Comparison of ENCODE assay signal across 19 cellular contexts in genomic region chr11:130223291-130223971, GRCh38.
A peak's percentile ranks its signal among the peaks of the same experiment; 100 is the strongest.
DNase-seq lines count a peak whose midpoint lies in the region; ATAC-seq lines count a peak whose summit lies in the region.
"Had no signal": no experiment of that assay in that cellular context is flagged by ENCODE, and none has a peak within 500 bp of the region (broad histone marks: within the 10 kb centered on the region; RNA-seq: fewer than 3 reads in every experiment).

No MANE protein-coding gene starts in this region.

- no peak for DNase-seq in activated CD8-positive, alpha-beta memory T cell treated with anti-CD3 and anti-CD28 coated beads, Interleukin-2, amount 10 ng/mL, durations not matched to agents 7 days and 5 days
- no peak for DNase-seq in activated CD8-positive, alpha-beta memory T cell treated with anti-CD3 and anti-CD28 coated beads, Interleukin-2, amount 50 U/mL, for 4 hours
- DNase-seq in T-helper 2 cell treated with Interferon-gamma antibody and Interleukin-4, amounts not matched to agents 5 μg/mL and 100 μg/mL, for 36 hours (ENCODE audit: low spot score) = peak; percentile 3
- DNase-seq in left ventricle myocardium superior (no peak), posterior vena cava (ENCODE audit: low spot score) (peak; percentile 26), NCI-H82 (lab: John Stamatoyannopoulos, UW) (no peak), superior temporal gyrus (ENCODE audit: extremely low spot score) (no peak), DMS153 (lab: John Stamatoyannopoulos, UW) (no peak)
- DNase-seq: activated CD4-positive, alpha-beta T cell treated with anti-CD3 and anti-CD28 coated beads, Interleukin-2, amount 50 U/mL, for 1 hour; aorta; cortex of kidney; foreskin melanocyte; NCI-H1436 treated with DMSO at 0.1 percent for 48 hours; NCI-H2171 treated with DMSO at 0.1 percent for 48 hours; NCI-H774; stimulated activated CD4-positive, alpha-beta T cell treated with anti-CD3 and anti-CD28 coated beads, Interleukin-15, amount 100 ng/mL, for 24 hours had no signal

- ATAC-seq in activated CD8-positive, alpha-beta memory T cell treated with anti-CD3 and anti-CD28 coated beads, Interleukin-2, amount 10 ng/mL, durations not matched to agents 7 days and 5 days = peak; percentile 45
- peak; percentile 86 for ATAC-seq in left ventricle myocardium superior
- ATAC-seq: A549, Panc1 had no signal

- H3K27me3 Mint-ChIP-seq in activated CD8-positive, alpha-beta memory T cell treated with anti-CD3 and anti-CD28 coated beads, Interleukin-2, amount 10 ng/mL, durations not matched to agents 7 days and 5 days = no peaks in the 10 kb centered on the region
- no peaks in the 10 kb centered on the region for H3K27me3 Mint-ChIP-seq in T-helper 2 cell treated with Interferon-gamma antibody and Interleukin-4, amounts not matched to agents 5 μg/mL and 100 μg/mL, for 36 hours (ENCODE audit: low read depth)

- H3K4me3 Mint-ChIP-seq in activated CD8-positive, alpha-beta memory T cell treated with anti-CD3 and anti-CD28 coated beads, Interleukin-2, amount 10 ng/mL, durations not matched to agents 7 days and 5 days = no peak overlapping the region
- no peak overlapping the region for H3K4me3 Mint-ChIP-seq in T-helper 2 cell treated with Interferon-gamma antibody and Interleukin-4, amounts not matched to agents 5 μg/mL and 100 μg/mL, for 36 hours

- H3K4me1 Mint-ChIP-seq in activated CD8-positive, alpha-beta memory T cell treated with anti-CD3 and anti-CD28 coated beads, Interleukin-2, amount 10 ng/mL, durations not matched to agents 7 days and 5 days = peaks cover 17% of the 10 kb centered on the region
- H3K4me1 Mint-ChIP-seq in T-helper 2 cell treated with Interferon-gamma antibody and Interleukin-4, amounts not matched to agents 5 μg/mL and 100 μg/mL, for 36 hours (ENCODE audit: low read depth) = peaks cover 2% of the 10 kb centered on the region

- CTCF ChIA-PET in activated CD8-positive, alpha-beta memory T cell treated with anti-CD3 and anti-CD28 coated beads, Interleukin-2, amount 10 ng/mL, durations not matched to agents 7 days and 5 days (lab: Charles Lee) = no interaction called here

- intact Hi-C loops in left ventricle myocardium superior (cut with micrococcal nuclease) = no loop called here
- intact Hi-C loops in posterior vena cava (cut with DNase I) = no loop called here

- H3K27ac Mint-ChIP-seq in activated CD8-positive, alpha-beta memory T cell treated with anti-CD3 and anti-CD28 coated beads, Interleukin-2, amount 10 ng/mL, durations not matched to agents 7 days and 5 days = peak overlapping the region; percentile 42
- H3K27ac Mint-ChIP-seq in T-helper 2 cell treated with Interferon-gamma antibody and Interleukin-4, amounts not matched to agents 5 μg/mL and 100 μg/mL, for 36 hours = no peak overlapping the region
- H3K27ac Mint-ChIP-seq: activated T-helper 2 cell treated with anti-CD3 and anti-CD28 coated beads, Interferon-gamma antibody, Interleukin-2, Interleukin-4, amounts not matched to agents 10 μg/mL and 5 μg/mL and 100 μg/mL, durations not matched to agents 14 hours and 24 hours and 36 hours had no signal

- no peaks in the 10 kb centered on the region for H3K9me3 Mint-ChIP-seq in activated CD8-positive, alpha-beta memory T cell treated with anti-CD3 and anti-CD28 coated beads, Interleukin-2, amount 10 ng/mL, durations not matched to agents 7 days and 5 days (ENCODE audit: low read depth)
- no peaks in the 10 kb centered on the region for H3K9me3 Mint-ChIP-seq in T-helper 2 cell treated with Interferon-gamma antibody and Interleukin-4, amounts not matched to agents 5 μg/mL and 100 μg/mL, for 36 hours
- H3K9me3 Mint-ChIP-seq: activated T-helper 2 cell treated with anti-CD3 and anti-CD28 coated beads, Interferon-gamma antibody, Interleukin-2, Interleukin-4, amounts not matched to agents 10 μg/mL and 5 μg/mL and 100 μg/mL, durations not matched to agents 14 hours and 24 hours and 36 hours had no signal

- no peaks in the 10 kb centered on the region for H3K36me3 Mint-ChIP-seq in activated CD8-positive, alpha-beta memory T cell treated with anti-CD3 and anti-CD28 coated beads, Interleukin-2, amount 10 ng/mL, durations not matched to agents 7 days and 5 days
- peaks cover 3% of the 10 kb centered on the region for H3K36me3 Mint-ChIP-seq in T-helper 2 cell treated with Interferon-gamma antibody and Interleukin-4, amounts not matched to agents 5 μg/mL and 100 μg/mL, for 36 hours (ENCODE audit: low read depth)

Comparison
In these comparisons a context has a peak if more than half of its experiments do, and no peak if none do; other contexts are left out.
1. DNase-seq: peak in T-helper 2 cell treated with Interferon-gamma antibody and Interleukin-4, amounts not matched to agents 5 μg/mL and 100 μg/mL, for 36 hours (single experiment) and posterior vena cava (single experiment); none in activated CD8-positive, alpha-beta memory T cell treated with anti-CD3 and anti-CD28 coated beads, Interleukin-2, amount 10 ng/mL, durations not matched to agents 7 days and 5 days (single experiment), activated CD8-positive, alpha-beta memory T cell treated with anti-CD3 and anti-CD28 coated beads, Interleukin-2, amount 50 U/mL, for 4 hours (single experiment), left ventricle myocardium superior (single experiment), NCI-H82 (single experiment), superior temporal gyrus (single experiment) and DMS153 (single experiment).